Comparison of ENCODE assay signal across 8 cellular contexts in the genomic region with DNA sequence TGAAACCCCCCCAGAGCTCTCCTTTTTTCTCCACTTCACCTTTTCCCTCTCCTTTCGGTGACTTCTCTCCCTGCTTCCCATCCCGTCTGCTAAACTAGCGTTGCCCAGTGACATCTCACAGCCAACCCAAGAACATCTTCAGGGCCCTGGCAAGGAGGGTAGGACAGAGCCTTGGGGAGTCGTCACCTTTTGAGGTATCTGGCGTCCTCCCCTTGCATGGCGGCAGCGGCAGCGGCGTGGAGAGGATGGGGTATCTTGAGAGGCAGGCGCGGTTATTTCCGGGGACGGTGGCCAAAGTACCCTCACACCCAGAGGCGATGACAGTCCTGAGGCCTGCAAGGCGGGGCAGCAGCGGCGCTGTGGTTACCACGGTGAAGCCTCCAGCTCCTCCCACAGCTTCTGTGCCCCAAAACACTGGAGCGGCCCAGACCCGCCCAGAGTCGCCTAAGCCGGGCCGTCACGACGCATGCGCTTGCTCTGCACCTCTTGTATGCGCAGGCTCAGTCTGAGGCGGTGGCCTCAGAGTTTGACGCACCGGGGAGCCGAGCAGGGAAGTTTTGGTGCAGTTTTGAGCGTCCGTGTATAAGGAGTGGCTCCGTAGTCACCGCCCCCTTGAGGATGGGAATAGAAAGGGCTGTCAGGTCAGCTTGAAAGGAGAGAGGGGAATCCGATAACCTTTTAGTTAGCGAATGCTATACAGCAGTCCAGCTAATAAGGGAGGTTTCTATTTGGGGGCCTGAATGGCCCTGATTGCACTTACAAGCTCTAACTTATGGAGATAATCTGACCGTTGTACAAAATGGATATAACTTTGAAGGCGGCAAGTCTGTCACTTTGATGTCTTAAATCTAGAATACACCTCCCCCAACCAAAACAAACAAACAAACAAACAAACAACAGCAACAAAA. TPM values are rescaled to one million over a fixed set of nuclear protein-coding genes. Genes with fewer than 3 reads are reported as not detected.
A peak's percentile ranks its signal among the peaks of the same experiment; 100 is the strongest.
DNase-seq lines count a peak whose midpoint lies in the region; ATAC-seq lines count a peak whose summit lies in the region.

A gene (minus strand): TSS at position 446 of the 908 bp plus-strand sequence. CDS start 228 bp downstream, at position 218.

- H4K20me1 ChIP-seq in BLaER1 treated with 17β-estradiol and CSF1 and Interleukin-3, amounts not matched to agents 10 nM and 100 nM: no peaks in the 10 kb centered on the region

- peak within 1 kb of the TSS; percentile 82 to 96 (median 91) for H3K4me2 ChIP-seq in BLaER1 treated with 17β-estradiol and CSF1 and Interleukin-3, amounts not matched to agents 10 nM and 100 nM

- DNase-seq in NCI-H69 (lab: John Stamatoyannopoulos, UW) (peak; percentile 98), dedifferentiated amniotic fluid mesenchymal stem cell (ENCODE audit: extremely low spot score) (peak; percentile 96), left lobe of liver (ENCODE audit: low spot score) (peak; percentile 98)
- peak; percentile 93 for DNase-seq in activated CD4-positive, alpha-beta T cell treated with anti-CD3 and anti-CD28 coated beads, Interleukin-2, amount 50 U/mL, for 1 hour
- DNase-seq in stimulated activated CD4-positive, alpha-beta T cell treated with anti-CD3 and anti-CD28 coated beads, Interleukin-2, amount 100 ng/mL, for 48 hours: peak; percentile 86 to 89

- H3K27ac ChIP-seq in BLaER1 treated with 17β-estradiol and CSF1 and Interleukin-3, amounts not matched to agents 10 nM and 100 nM: peak within 1 kb of the TSS; percentile 28 to 73 (median 61)

- peak within 1 kb of the TSS; percentile 65 to 82 (median 75) for H3K4me3 ChIP-seq in BLaER1 treated with 17β-estradiol and CSF1 and Interleukin-3, amounts not matched to agents 10 nM and 100 nM

- H3K27me3 ChIP-seq in BLaER1 treated with 17β-estradiol and CSF1 and Interleukin-3, amounts not matched to agents 10 nM and 100 nM: no peaks in the 10 kb centered on the region

- H3K9me3 ChIP-seq in BLaER1 treated with 17β-estradiol and CSF1 and Interleukin-3, amounts not matched to agents 10 nM and 100 nM (replicated peaks in 1 of 11): peaks cover 12 to 29% (median 19%) of the 10 kb centered on the region in 11 experiments

- peak within 1 kb of the TSS; percentile 68 to 82 (median 79) for H3K9ac ChIP-seq in BLaER1 treated with 17β-estradiol and CSF1 and Interleukin-3, amounts not matched to agents 10 nM and 100 nM

- ATAC-seq in GM19324 (IDR thresholded peaks at IDR 0.05; ENCODE audit: low FRiP score, unreplicated experiment): peak; percentile 100
- ATAC-seq in HG03520 (IDR thresholded peaks at IDR 0.05; ENCODE audit: unreplicated experiment): peak; percentile 98
- peak; percentile 99 for ATAC-seq in left lobe of liver

- H3K36me3 ChIP-seq in BLaER1 treated with 17β-estradiol and CSF1 and Interleukin-3, amounts not matched to agents 10 nM and 100 nM: no peaks in the 10 kb centered on the region; a peak in 2 of 22 replicates

- H3K4me1 ChIP-seq in BLaER1 treated with 17β-estradiol and CSF1 and Interleukin-3, amounts not matched to agents 10 nM and 100 nM: peaks cover 19 to 37% (median 26%) of the 10 kb centered on the region in 10 experiments

RNA-seq across cellular contexts. Expression of the gene that starts here (rescaled TPM):
- 7.1 TPM for total RNA-seq in left lobe of liver

Comparison
In these comparisons a context has a peak if more than half of its experiments do, and no peak if none do; other contexts are left out.
1. Peak in every context shown above with its lines: DNase-seq, ATAC-seq, H3K4me3 ChIP-seq and H3K27ac ChIP-seq.